ENCODE assay signal across 10 cellular contexts in the genomic region with DNA sequence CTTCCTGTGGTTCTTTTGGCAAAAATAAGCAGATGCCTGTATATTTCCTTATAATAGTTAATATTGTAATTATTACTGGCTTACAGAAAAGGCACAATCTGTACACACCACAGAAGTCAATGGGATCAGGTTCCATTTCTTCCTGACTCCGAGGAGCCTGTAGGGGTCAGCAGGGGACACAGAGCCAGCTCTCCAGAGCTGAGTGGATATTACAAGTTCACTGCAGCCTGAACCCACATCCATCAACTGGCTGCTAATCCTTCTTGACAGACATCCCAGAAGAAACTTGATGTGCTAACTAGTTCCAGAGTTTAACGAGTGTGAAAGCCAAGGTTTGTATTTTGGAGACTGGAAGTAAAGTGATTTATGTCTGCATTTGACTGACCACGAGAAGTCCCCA.
DNase-seq lines count a peak whose midpoint lies in the region; ATAC-seq, FAIRE-seq and TF ChIP-seq lines count a peak whose summit lies in the region.
"Had no signal": no experiment of that assay in that cellular context is flagged by ENCODE, and none has a peak within 500 bp of the region (broad histone marks: within the 10 kb centered on the region; RNA-seq: fewer than 3 reads in every experiment).

No MANE protein-coding gene starts in this region.

- intact Hi-C loops in PC-3 (cut with micrococcal nuclease) (loop anchor here (1.0 to 2.0 kb wide), 2 partner anchors 10 to 136 kb away; no protein-coding TSS in a partner anchor), ovary (cut with DNase I) (no loop called here)

- H3F3A ChIP-seq in PC-3 (ENCODE audit: low read length, unreplicated experiment) = no peaks in the 10 kb centered on the region

- H3K36me3 ChIP-seq in GM06990 (ENCODE audit: control insufficient read depth, insufficient read depth, low read length) (no peaks in the 10 kb centered on the region), PC-3 (ENCODE audit: low read depth, low read length) (no peaks in the 10 kb centered on the region), keratinocyte (ENCODE audit: control insufficient read depth in 2 of 2, extremely low read depth in 1 of 2, insufficient read depth in 2 of 2, low read length in 2 of 2) (no peaks in the 10 kb centered on the region), ovary (no peaks in the 10 kb centered on the region)

- no peaks in the 10 kb centered on the region for H3K9me2 ChIP-seq in PC-3 (replicated peaks; ENCODE audit: low read length)

- no peaks in the 10 kb centered on the region for H3K79me2 ChIP-seq in PC-3 (ENCODE audit: low read length)
- no peaks in the 10 kb centered on the region for H3K79me2 ChIP-seq in keratinocyte (ENCODE audit: control insufficient read depth, insufficient read depth, low read length)

- H3K9me3 ChIP-seq in PC-3 (ENCODE audit: low read length) (no peaks in the 10 kb centered on the region), keratinocyte (ENCODE audit: control insufficient read depth, low read depth, low read length) (no peaks in the 10 kb centered on the region), ovary (no peaks in the 10 kb centered on the region)

- dilution Hi-C loops in keratinocyte (cut with MboI; ENCODE audit: extremely low pct_ligation_motif_present, low sequenced_read_pairs) = no loop called here

- H3K4me3 ChIP-seq in GM06990 (replicated peaks; ENCODE audit: low read depth, low read length) (no peak overlapping the region), PC-3 (ENCODE audit: low read length) (peak overlapping the region; percentile 28), keratinocyte (ENCODE audit: control insufficient read depth in 2 of 3, extremely low read depth in 1 of 3, insufficient read depth in 2 of 3, low read depth in 1 of 3, low read length in 3 of 3) (no peak overlapping the region), ovary (no peak overlapping the region)

- no peaks in the 10 kb centered on the region; the same call in 1 of the 2 replicates for H3K27me3 ChIP-seq in GM06990 (replicated peaks; ENCODE audit: control insufficient read depth, insufficient read depth, low read length)
- no peaks in the 10 kb centered on the region for H3K27me3 ChIP-seq in PC-3 (ENCODE audit: low read length)
- H3K27me3 ChIP-seq in keratinocyte (ENCODE audit: control insufficient read depth, extremely low read depth, insufficient read depth, low read length) = peaks cover 8% of the 10 kb centered on the region
- no peaks in the 10 kb centered on the region for H3K27me3 ChIP-seq in ovary

- TF ChIP-seq POLR2A in ovary (IDR thresholded peaks at IDR 0.05) (no peak), H54 (IDR thresholded peaks at IDR 0.05; ENCODE audit: low read depth, low read length) (no peak)

- H2AFZ ChIP-seq in PC-3 (ENCODE audit: low read length) = no peak overlapping the region
- H2AFZ ChIP-seq in keratinocyte (ENCODE audit: control insufficient read depth, low read length) = no peak overlapping the region

- no peak for FAIRE-seq in keratinocyte (lab: Jason Lieb, UNC)
- FAIRE-seq in H54 (lab: Jason Lieb, UNC) = no peak

- BruUV-seq in PC-3 (replicated peaks; lab: Mats Ljungman, UMichigan) = no TSS peak

- no peak for TF ChIP-seq EP300 in ovary (IDR thresholded peaks at IDR 0.05)

- ATAC-seq in PC-3 = peak; percentile 85
- ATAC-seq: activated CD4-positive, alpha-beta T cell treated with anti-CD3 and anti-CD28 coated beads for 36 hours had no signal

- CTCF ChIA-PET in PC-3 (lab: Charles Lee) = interaction anchor here (1.1 kb wide), 1 partner anchor 8 kb away, joined by 6 read pairs; no protein-coding TSS in a partner anchor

- TF ChIP-seq CTCF in AG09319 (IDR thresholded peaks at IDR 0.05; ENCODE audit: low read depth, low read length) = peak; percentile 0; the same call in 1 of the 2 replicates
- TF ChIP-seq CTCF in GM06990 (IDR thresholded peaks at IDR 0.05; ENCODE audit: insufficient read depth, low read length, poor library complexity, severe bottlenecking) = peak; percentile 8
- TF ChIP-seq CTCF in PC-3 (conservative IDR thresholded peaks at IDR 0.05; ENCODE audit: low read depth, low read length) = peak; percentile 76
- TF ChIP-seq CTCF in keratinocyte (optimal IDR thresholded peaks at IDR 0.05 in 1 of 3, IDR thresholded peaks at IDR 0.05 in 1 of 3, conservative IDR thresholded peaks at IDR 0.05 in 1 of 3; ENCODE audit: extremely low read depth in 1 of 3, insufficient read depth in 2 of 3, low read length in 3 of 3) = peak; percentile 33 to 61 (median 41)
- no peak for TF ChIP-seq CTCF in ovary (IDR thresholded peaks at IDR 0.05)

- H4K20me1 ChIP-seq in PC-3 (ENCODE audit: low read length) = no peaks in the 10 kb centered on the region
- H4K20me1 ChIP-seq in keratinocyte (ENCODE audit: control insufficient read depth, extremely low read depth, insufficient read depth, low read length) = no peaks in the 10 kb centered on the region

- DNase-seq in AG09319 (ENCODE audit: extremely low read depth, low read depth) (no peak), GM06990 (ENCODE audit: extremely low read depth, insufficient read length) (no peak), PC-3 (peak; percentile 70), keratinocyte (ENCODE audit: low read depth, low spot score) (no peak), epidermal melanocyte (ENCODE audit: insufficient read length, low spot score) (no peak), ovary (no peak), H54 (ENCODE audit: insufficient read length, low spot score) (no peak)
- no peak for DNase-seq in stimulated activated CD4-positive, alpha-beta T cell treated with anti-CD3 and anti-CD28 coated beads, Interleukin-2, amount 100 ng/mL, for 24 hours
- DNase-seq: activated CD4-positive, alpha-beta T cell treated with anti-CD3 and anti-CD28 coated beads for 36 hours; erythroblast had no signal

- H3K4me2 ChIP-seq in PC-3 (ENCODE audit: low read length) = peak overlapping the region; percentile 56
- H3K4me2 ChIP-seq in keratinocyte (ENCODE audit: control insufficient read depth, extremely low read depth, insufficient read depth, low read depth, low read length) = no peak overlapping the region

- H3K9ac ChIP-seq in PC-3 (ENCODE audit: low read length) (peak overlapping the region; percentile 73), keratinocyte (ENCODE audit: control insufficient read depth, extremely low read depth, insufficient read depth, low read length) (no peak overlapping the region)

- POLR2A ChIA-PET in PC-3 (lab: Charles Lee; ENCODE audit: unreplicated experiment) = no interaction called here

- H3K27ac ChIP-seq in PC-3 (ENCODE audit: low read length) (peak overlapping the region; percentile 94), keratinocyte (ENCODE audit: control insufficient read depth, insufficient read depth, low read length) (no peak overlapping the region), ovary (no peak overlapping the region)

- H3K9me1 ChIP-seq in keratinocyte (ENCODE audit: control insufficient read depth, extremely low read depth, insufficient read depth, low read length) = no peaks in the 10 kb centered on the region

- WGBS in ovary, 3 donors = 27 to 31% (median 30%) methylated on average over 3 of the region's 3 CpGs

- H3K4me1 ChIP-seq in PC-3 (ENCODE audit: insufficient read depth, low read length) (peaks cover 21% of the 10 kb centered on the region), keratinocyte (ENCODE audit: control insufficient read depth, extremely low read depth, insufficient read depth, low read length) (no peaks in the 10 kb centered on the region), ovary (ENCODE audit: insufficient read depth) (no peaks in the 10 kb centered on the region)

Comparison
In these comparisons a context has a peak if more than half of its experiments do, and no peak if none do; other contexts are left out.
1. CTCF ChIP-seq: peak in AG09319 (single experiment), GM06990 (single experiment), PC-3 (single experiment) and keratinocyte (3 of 3); none in ovary (0 of 3).